ENCODE assay signal across 25 cellular contexts in the genomic region with DNA sequence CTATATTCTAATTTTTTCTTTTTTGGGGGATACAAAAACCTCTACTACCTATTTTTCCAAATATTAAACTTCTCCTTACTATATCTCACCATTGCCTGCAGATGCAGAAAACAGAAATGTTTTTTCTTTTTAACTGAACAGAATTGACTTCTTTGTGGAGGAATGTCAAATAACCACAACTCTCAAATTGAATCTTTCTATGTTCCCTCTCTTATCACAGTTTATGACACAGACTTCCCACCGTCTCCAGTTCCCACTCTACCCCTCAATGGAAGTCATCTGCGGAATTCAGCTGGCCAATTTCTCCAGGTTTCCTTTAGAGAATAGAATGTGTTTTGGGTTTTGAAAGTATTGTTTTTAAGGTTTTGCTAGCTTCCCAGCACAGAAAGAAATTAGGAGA.
"Had no signal": no experiment of that assay in that cellular context is flagged by ENCODE, and none has a peak within 500 bp of the region (broad histone marks: within the 10 kb centered on the region; RNA-seq: fewer than 3 reads in every experiment).

No MANE protein-coding gene starts in this region.

- ATAC-seq: heart right ventricle; left lung; lower lobe of right lung; naive thymus-derived CD8-positive, alpha-beta T cell; pancreas; right cardiac atrium; sciatic nerve had no signal

- H3K9me3 ChIP-seq: heart right ventricle, left lung, lower lobe of right lung, pancreas, prostate gland, tibial nerve, upper lobe of left lung, vagina had no signal

- H3K27ac ChIP-seq: heart right ventricle, hepatocyte, left lung, lower lobe of right lung, pancreas, prostate gland, skin epidermis, tibial nerve, upper lobe of left lung, vagina had no signal

- DNase-seq: heart right ventricle; islet precursor cell; left lung; lower lobe of right lung; mammary epithelial cell; mesenchymal stem cell; naive thymus-derived CD8-positive, alpha-beta T cell; nephron progenitor cell; nucleus accumbens; pancreas; posterior cingulate gyrus; right cardiac atrium; stimulated activated CD4-positive, alpha-beta T cell treated with anti-CD3 and anti-CD28 coated beads, Interleukin-12 subunit alpha, Interleukin-12 subunit beta, amount 100 ng/mL, for 4 hours; stimulated activated CD4-positive, alpha-beta T cell treated with anti-CD3 and anti-CD28 coated beads, Interleukin-15, amount 100 ng/mL, for 24 hours; stimulated activated CD4-positive, alpha-beta T cell treated with anti-CD3 and anti-CD28 coated beads, Interleukin-2, amount 100 ng/mL, for 24 hours; stimulated activated CD4-positive, alpha-beta T cell treated with anti-CD3 and anti-CD28 coated beads, Interleukin-4, amount 100 ng/mL, for 1 hour; stimulated activated naive CD4-positive, alpha-beta T cell; upper lobe of left lung had no signal

- H3K4me3 ChIP-seq: heart right ventricle, hepatocyte, left lung, lower lobe of right lung, pancreas, prostate gland, skin epidermis, tibial nerve, upper lobe of left lung, vagina had no signal

- H3K27ac Mint-ChIP-seq: nephron progenitor cell; stimulated activated naive CD8-positive, alpha-beta T cell treated with anti-CD3 and anti-CD28 coated beads, Interleukin-15, Interleukin-2, amounts not matched to agents 100 ng/mL and 50 ng/mL, for 24 hours had no signal

- H3K9me3 Mint-ChIP-seq: nephron progenitor cell; stimulated activated naive CD8-positive, alpha-beta T cell treated with anti-CD3 and anti-CD28 coated beads, Interleukin-15, Interleukin-2, amounts not matched to agents 100 ng/mL and 50 ng/mL, for 24 hours had no signal

- H2AFZ ChIP-seq: hepatocyte had no signal

- H3K36me3 ChIP-seq: heart right ventricle, left lung, lower lobe of right lung, pancreas, prostate gland, tibial nerve, upper lobe of left lung, vagina had no signal

- H3K4me2 ChIP-seq: hepatocyte had no signal

- H3K4me3 Mint-ChIP-seq: naive thymus-derived CD8-positive, alpha-beta T cell; nephron progenitor cell; stimulated activated naive CD8-positive, alpha-beta T cell treated with anti-CD3 and anti-CD28 coated beads, Interleukin-15, Interleukin-2, amounts not matched to agents 100 ng/mL and 50 ng/mL, for 24 hours had no signal
